In genomic region chr2:110777531-110778311, GRCh38 we compare ENCODE assay signal across 28 cellular contexts. TPM values are rescaled to one million over a fixed set of nuclear protein-coding genes. Genes with fewer than 3 reads are reported as not detected.
A peak's percentile ranks its signal among the peaks of the same experiment; 100 is the strongest.
DNase-seq lines count a peak whose midpoint lies in the region; ATAC-seq and TF ChIP-seq lines count a peak whose summit lies in the region.
"Had no signal": no experiment of that assay in that cellular context is flagged by ENCODE, and none has a peak within 500 bp of the region (broad histone marks: within the 10 kb centered on the region; RNA-seq: fewer than 3 reads in every experiment).

No MANE protein-coding gene starts in this region.

- intact Hi-C loops in upper lobe of right lung (cut with DNase I) = no loop called here

- no peak overlapping the region for H3K4me3 ChIP-seq in MG63
- H3K4me3 ChIP-seq in upper lobe of right lung = no peak overlapping the region
- H3K4me3 ChIP-seq: A549, SJSA1 had no signal

- H3K36me3 ChIP-seq in MG63 (no peaks in the 10 kb centered on the region), upper lobe of right lung (no peaks in the 10 kb centered on the region)
- H3K36me3 ChIP-seq: SJSA1 had no signal

- H3K4me1 ChIP-seq in upper lobe of right lung = peaks cover 9% of the 10 kb centered on the region
- H3K4me1 ChIP-seq: A549, Caco-2, SJSA1 had no signal

- no peaks in the 10 kb centered on the region; the same call in 1 of the 2 replicates for H3K9me3 ChIP-seq in MG63
- H3K9me3 ChIP-seq in upper lobe of right lung = no peaks in the 10 kb centered on the region
- H3K9me3 ChIP-seq: A549, Caco-2, SJSA1 had no signal

- peak; percentile 54 for DNase-seq in MG63
- DNase-seq in cerebellar cortex (ENCODE audit: low spot score) = peak; percentile 83
- peak; percentile 31 for DNase-seq in midbrain (lab: John Stamatoyannopoulos, UW)
- no peak for DNase-seq in upper lobe of right lung
- DNase-seq in SKM-1 (lab: John Stamatoyannopoulos, UW; ENCODE audit: unreplicated experiment) = no peak
- no peak for DNase-seq in activated T-cell treated with anti-CD3 and anti-CD28 coated beads for 4 hours
- DNase-seq: Caco-2; CD8-positive, alpha-beta T cell; DMS79; EL; GF-D8; MV-4-11; NCI-H1105; NCI-H1436 treated with DMSO at 0.1 percent for 48 hours; NCI-H187 treated with DMSO at 0.1 percent for 48 hours; NCI-H2171 treated with DMSO at 0.1 percent for 48 hours; NCI-H345; NCI-H524 treated with DMSO at 0.1 percent for 48 hours; NCI-H774; NK-92 treated with Interleukin-12 subunit alpha and Interleukin-12 subunit beta, amount 100 ng/mL, for 24 hours; Right ventricle myocardium superior; RPMI8226 had no signal

- no peak overlapping the region for H3K27ac ChIP-seq in upper lobe of right lung
- H3K27ac ChIP-seq: A549, C4-2B, SJSA1 had no signal

- peak; percentile 48 for ATAC-seq in upper lobe of right lung
- ATAC-seq in GM18909 (IDR thresholded peaks at IDR 0.05; ENCODE audit: poor library complexity, unreplicated experiment) = no peak
- ATAC-seq: A549; CD8-positive, alpha-beta T cell had no signal

- H3K27me3 ChIP-seq in MG63 (peaks cover 10% of the 10 kb centered on the region), upper lobe of right lung (no peaks in the 10 kb centered on the region)

- TF ChIP-seq CTCF in upper lobe of right lung (IDR thresholded peaks at IDR 0.05) = no peak

RNA-seq across cellular contexts. Expression of gene ACOXL, which starts 45.3 kb away (rescaled TPM):
- not detected in 2 replicates for total RNA-seq in MG63 (2014; rRNA removed; shearing (Covaris generic); ENCODE audit: low replicate concordance)
- 47.5 TPM for total RNA-seq in upper lobe of right lung
- total RNA-seq: B cell; CD8-positive, alpha-beta T cell; H4; Right ventricle myocardium superior; SJSA1 had no signal

Comparison
In these comparisons a context has a peak if more than half of its experiments do, and no peak if none do; other contexts are left out.
1. DNase-seq: peak in MG63 (single experiment), cerebellar cortex (single experiment) and midbrain (single experiment); none in upper lobe of right lung (single experiment), SKM-1 (single experiment) and activated T-cell treated with anti-CD3 and anti-CD28 coated beads for 4 hours (single experiment).
2. RNA of gene ACOXL, which starts 45.3 kb away (total RNA-seq): 47.5 TPM in upper lobe of right lung (single experiment); not detected in MG63; every median in the first group is over 10 times any median in the second.